Comparison of ENCODE assay signal across 7 cellular contexts in genomic region chr19:15107056-15108010, GRCh38. TPM values are rescaled to one million over a fixed set of nuclear protein-coding genes. Genes with fewer than 3 reads are reported as not detected.
DNase-seq lines count a peak whose midpoint lies in the region; ATAC-seq, FAIRE-seq and TF ChIP-seq lines count a peak whose summit lies in the region.

SYDE1 (plus strand) TSS chr19:15107401; CDS start chr19:15107434, 33 bp downstream.

- DNase-seq in HTR-8/SVneo (ENCODE audit: insufficient read length, low spot score) (peak; percentile 86), heart left ventricle (peak; percentile 60 to 73 (median 65)), posterior vena cava (ENCODE audit: low spot score) (no peak), middle frontal gyrus (ENCODE audit: extremely low spot score, low spot score) (no peak), MV-4-11 (lab: John Stamatoyannopoulos, UW) (no peak)
- peak in 1 of 2 donors; percentile 37 for DNase-seq in activated naive CD4-positive, alpha-beta T cell treated with anti-CD3 and anti-CD28 coated beads, Interleukin-2, amount 50 U/mL, for 72 hours (ENCODE audit: low spot score in 2 of 2)

- TF ChIP-seq CTCF in heart left ventricle (IDR thresholded peaks at IDR 0.05): no peak

- H3K27me3 ChIP-seq in heart left ventricle: peaks cover 0 to 11% (median 0%) of the 10 kb centered on the region in 9 donors

- H3K36me3 ChIP-seq in heart left ventricle: peaks cover 0 to 36% (median 30%) of the 10 kb centered on the region in 9 donors

- H3K4me1 ChIP-seq in heart left ventricle: peaks cover 0 to 20% (median 7%) of the 10 kb centered on the region in 12 donors

- peaks cover 0 to 22% (median 11%) of the 10 kb centered on the region in 12 donors for H3K9me3 ChIP-seq in heart left ventricle

- H3K9me3 Mint-ChIP-seq in activated naive CD4-positive, alpha-beta T cell treated with anti-CD3 and anti-CD28 coated beads, Interleukin-2, amount 50 U/mL, for 72 hours: peaks cover 10 to 13% of the 10 kb centered on the region in 2 donors

- ATAC-seq in activated naive CD4-positive, alpha-beta T cell treated with anti-CD3 and anti-CD28 coated beads, Interleukin-2, amount 50 U/mL, for 72 hours: peak; percentile 51 to 65
- ATAC-seq in heart left ventricle (peak; percentile 35 to 77 (median 67)), GM18858 (IDR thresholded peaks at IDR 0.05; ENCODE audit: unreplicated experiment) (no peak)

- TF ChIP-seq POLR2A in heart left ventricle (IDR thresholded peaks at IDR 0.05): peak; percentile 29 to 64

- H3K27ac ChIP-seq in heart left ventricle: peak within 1 kb of the TSS; percentile 88 to 98 (median 95)

- H3K27ac Mint-ChIP-seq in activated naive CD4-positive, alpha-beta T cell treated with anti-CD3 and anti-CD28 coated beads, Interleukin-2, amount 50 U/mL, for 72 hours: peak within 1 kb of the TSS; percentile 29 to 68

- H3K36me3 Mint-ChIP-seq in activated naive CD4-positive, alpha-beta T cell treated with anti-CD3 and anti-CD28 coated beads, Interleukin-2, amount 50 U/mL, for 72 hours: peaks cover 5 to 33% of the 10 kb centered on the region in 2 donors

- peak within 1 kb of the TSS; percentile 65 to 98 (median 88) for H3K4me3 ChIP-seq in heart left ventricle

- WGBS in heart left ventricle, 4 donors: 1% methylated on average over 30 to 78 of the region's 78 CpGs

- intact Hi-C loops in heart left ventricle (cut with DNase I): loop anchor here in 6 of 10 donors (1.0 to 10.0 kb wide), 4 partner anchors 17 to 157 kb away; a partner anchor contains a TSS
- intact Hi-C loops in posterior vena cava (cut with DNase I): no loop called here

- peak; percentile 74 for FAIRE-seq in HTR-8/SVneo (lab: Jason Lieb, UNC)

RNA-seq across cellular contexts. Expression of gene SYDE1, which starts in this region (rescaled TPM):
- 1 to 10 TPM; 1.9 to 3.9 TPM for total RNA-seq in activated naive CD4-positive, alpha-beta T cell treated with anti-CD3 and anti-CD28 coated beads, Interleukin-2, amount 50 U/mL, for 72 hours
- total RNA-seq in heart left ventricle (10 to 100 TPM; 11.2 to 29.6 (median 15.8) TPM), posterior vena cava (10 to 100 TPM; 42.4 to 44.6 TPM)
- 10 to 100 TPM in 1 of 2 donors, 1 to 10 TPM in 1; 8.0 to 14.5 TPM for polyA plus RNA-seq in heart left ventricle

Comparison
In these comparisons a context has a peak if more than half of its experiments do, and no peak if none do; other contexts are left out.
1. DNase-seq: peak in HTR-8/SVneo (single experiment) and heart left ventricle (5 of 5); none in posterior vena cava (single experiment), middle frontal gyrus (single experiment) and MV-4-11 (single experiment).
2. intact Hi-C loops: an anchor here in heart left ventricle (1.0 to 10.0 kb wide); none called in posterior vena cava.